1 cellular context compared by ENCODE assay signal in the genomic region with DNA sequence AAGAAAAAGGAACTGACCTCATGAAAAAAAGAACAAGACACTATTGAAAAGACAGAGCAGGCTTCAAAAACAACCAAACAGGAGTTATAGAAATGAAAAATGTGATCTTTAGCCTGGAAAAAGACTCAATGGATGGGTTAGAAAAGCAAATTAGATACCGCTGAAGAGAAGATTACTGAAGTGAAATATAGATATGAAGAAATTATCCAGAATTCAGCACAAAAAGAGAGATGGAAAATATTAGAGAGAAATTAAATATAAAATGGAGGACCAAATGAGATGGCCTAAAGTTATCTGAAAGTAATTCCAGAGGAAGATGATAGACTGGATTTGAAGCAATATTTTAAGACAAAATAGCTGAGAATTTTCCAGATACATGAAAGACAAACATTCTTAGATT.
TF ChIP-seq lines count a peak whose summit lies in the region.

No MANE protein-coding gene starts in this region.

TF ChIP-seq in K562, 482 proteins besides CTCF, POLR2A, EP300 and RAD21 (continued from another document):
- TF ChIP-seq, protein P1, sequence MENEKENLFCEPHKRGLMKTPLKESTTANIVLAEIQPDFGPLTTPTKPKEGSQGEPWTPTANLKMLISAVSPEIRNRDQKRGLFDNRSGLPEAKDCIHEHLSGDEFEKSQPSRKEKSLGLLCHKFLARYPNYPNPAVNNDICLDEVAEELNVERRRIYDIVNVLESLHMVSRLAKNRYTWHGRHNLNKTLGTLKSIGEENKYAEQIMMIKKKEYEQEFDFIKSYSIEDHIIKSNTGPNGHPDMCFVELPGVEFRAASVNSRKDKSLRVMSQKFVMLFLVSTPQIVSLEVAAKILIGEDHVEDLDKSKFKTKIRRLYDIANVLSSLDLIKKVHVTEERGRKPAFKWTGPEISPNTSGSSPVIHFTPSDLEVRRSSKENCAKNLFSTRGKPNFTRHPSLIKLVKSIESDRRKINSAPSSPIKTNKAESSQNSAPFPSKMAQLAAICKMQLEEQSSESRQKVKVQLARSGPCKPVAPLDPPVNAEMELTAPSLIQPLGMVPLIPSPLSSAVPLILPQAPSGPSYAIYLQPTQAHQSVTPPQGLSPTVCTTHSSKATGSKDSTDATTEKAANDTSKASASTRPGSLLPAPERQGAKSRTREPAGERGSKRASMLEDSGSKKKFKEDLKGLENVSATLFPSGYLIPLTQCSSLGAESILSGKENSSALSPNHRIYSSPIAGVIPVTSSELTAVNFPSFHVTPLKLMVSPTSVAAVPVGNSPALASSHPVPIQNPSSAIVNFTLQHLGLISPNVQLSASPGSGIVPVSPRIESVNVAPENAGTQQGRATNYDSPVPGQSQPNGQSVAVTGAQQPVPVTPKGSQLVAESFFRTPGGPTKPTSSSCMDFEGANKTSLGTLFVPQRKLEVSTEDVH (IDR thresholded peaks at IDR 0.05; ENCODE audit: low read depth, partially characterized antibody), result no peak
- TF ChIP-seq ZNF695 (CRISPR knock-in tag; IDR thresholded peaks at IDR 0.05) (no peak), TRIM28 (IDR thresholded peaks at IDR 0.05) (peak; percentile 36; the same call in 1 of the 2 replicates), L3MBTL2 (IDR thresholded peaks at IDR 0.05) (no peak), KAT2B (IDR thresholded peaks at IDR 0.05; ENCODE audit: low read depth, low read length) (no peak), ZNF449 (CRISPR knock-in tag; IDR thresholded peaks at IDR 0.05) (no peak), EWSR1 (IDR thresholded peaks at IDR 0.05; ENCODE audit: borderline replicate concordance, low read depth, partially characterized antibody) (no peak), MED1 (CRISPR knock-in tag; IDR thresholded peaks at IDR 0.05; ENCODE audit: borderline replicate concordance) (no peak)
- TF ChIP-seq, protein P2, sequence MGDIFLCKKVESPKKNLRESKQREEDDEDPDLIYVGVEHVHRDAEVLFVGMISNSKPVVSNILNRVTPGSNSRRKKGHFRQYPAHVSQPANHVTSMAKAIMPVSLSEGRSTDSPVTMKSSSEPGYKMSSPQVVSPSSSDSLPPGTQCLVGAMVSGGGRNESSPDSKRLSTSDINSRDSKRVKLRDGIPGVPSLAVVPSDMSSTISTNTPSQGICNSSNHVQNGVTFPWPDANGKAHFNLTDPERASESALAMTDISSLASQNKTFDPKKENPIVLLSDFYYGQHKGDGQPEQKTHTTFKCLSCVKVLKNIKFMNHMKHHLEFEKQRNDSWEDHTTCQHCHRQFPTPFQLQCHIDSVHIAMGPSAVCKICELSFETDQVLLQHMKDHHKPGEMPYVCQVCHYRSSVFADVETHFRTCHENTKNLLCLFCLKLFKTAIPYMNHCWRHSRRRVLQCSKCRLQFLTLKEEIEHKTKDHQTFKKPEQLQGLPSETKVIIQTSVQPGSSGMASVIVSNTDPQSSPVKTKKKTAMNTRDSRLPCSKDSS (IDR thresholded peaks at IDR 0.05; ENCODE audit: low read depth, partially characterized antibody), result peak; percentile 43
TF ChIP-seq in K562: peak in this region for 3.
